ENCODE assay signal across 8 cellular contexts in genomic region chr1:202811296-202812175, GRCh38. TPM values are rescaled to one million over a fixed set of nuclear protein-coding genes. Genes with fewer than 3 reads are reported as not detected.
DNase-seq lines count a peak whose midpoint lies in the region; ATAC-seq and TF ChIP-seq lines count a peak whose summit lies in the region.

No MANE protein-coding gene starts in this region.

- DNase-seq in AG09309 (ENCODE audit: low read depth), result no peak
- peak; percentile 26 for DNase-seq in M059J (ENCODE audit: low read depth)
- peak in 1 of 2 donors; percentile 41 for DNase-seq in activated naive CD4-positive, alpha-beta T cell treated with anti-CD3 and anti-CD28 coated beads, Interleukin-2, amount 50 U/mL, for 72 hours (ENCODE audit: low spot score in 2 of 2)
- DNase-seq in hepatic stellate cell (ENCODE audit: low spot score), result peak; percentile 34
- no peak for DNase-seq in skeletal muscle cell (ENCODE audit: low read depth)

- peak; percentile 7 for ATAC-seq in GM19324 (IDR thresholded peaks at IDR 0.05; ENCODE audit: low FRiP score, unreplicated experiment)
- peak; percentile 0 to 27 for ATAC-seq in activated naive CD4-positive, alpha-beta T cell treated with anti-CD3 and anti-CD28 coated beads, Interleukin-2, amount 50 U/mL, for 72 hours
- no peak for ATAC-seq in HG03095 (IDR thresholded peaks at IDR 0.05; ENCODE audit: unreplicated experiment)
- ATAC-seq in GM18519 (IDR thresholded peaks at IDR 0.05; ENCODE audit: low FRiP score, unreplicated experiment), result no peak

- peak overlapping the region; percentile 81 for H3K4me3 ChIP-seq in AG09309 (ENCODE audit: control insufficient read depth, low read depth, low read length)
- peak overlapping the region; percentile 89 for H3K4me3 ChIP-seq in skeletal muscle cell (ENCODE audit: low read depth, low read length)

- peak overlapping the region; percentile 2 to 94 for H3K27ac Mint-ChIP-seq in activated naive CD4-positive, alpha-beta T cell treated with anti-CD3 and anti-CD28 coated beads, Interleukin-2, amount 50 U/mL, for 72 hours

- TF ChIP-seq CTCF in AG09309 (IDR thresholded peaks at IDR 0.05; ENCODE audit: control insufficient read depth, insufficient read depth, low read depth, low read length, missing control alignments), result no peak

- peaks cover 5 to 6% of the 10 kb centered on the region in 2 donors for H3K36me3 Mint-ChIP-seq in activated naive CD4-positive, alpha-beta T cell treated with anti-CD3 and anti-CD28 coated beads, Interleukin-2, amount 50 U/mL, for 72 hours

- H3K9me3 Mint-ChIP-seq in activated naive CD4-positive, alpha-beta T cell treated with anti-CD3 and anti-CD28 coated beads, Interleukin-2, amount 50 U/mL, for 72 hours, result no peaks in the 10 kb centered on the region

RNA-seq across cellular contexts. Expression of gene PCAT6, which starts 0.8 kb away (rescaled TPM):
- 0.69 TPM in 1 of 2 replicates, not detected in the other for total RNA-seq in M059J (2014; rRNA removed; shearing (Covaris generic))
- 1 to 10 TPM in 1 of 2 donors, not detected in 1; 3.9 TPM for total RNA-seq in activated naive CD4-positive, alpha-beta T cell treated with anti-CD3 and anti-CD28 coated beads, Interleukin-2, amount 50 U/mL, for 72 hours

RNA-seq across cellular contexts. Expression of gene KDM5B, which starts 3.3 kb away (rescaled TPM):
- total RNA-seq in M059J (2014; rRNA removed; shearing (Covaris generic)), result 47.0 and 61.0 TPM in 2 replicates
- 10 to 100 TPM; 47.8 to 82.2 TPM for total RNA-seq in activated naive CD4-positive, alpha-beta T cell treated with anti-CD3 and anti-CD28 coated beads, Interleukin-2, amount 50 U/mL, for 72 hours

Comparison
In these comparisons a context has a peak if more than half of its experiments do, and no peak if none do; other contexts are left out.
1. DNase-seq: peak in M059J (single experiment) and hepatic stellate cell (single experiment); none in AG09309 (single experiment) and skeletal muscle cell (single experiment).
2. ATAC-seq: peak in GM19324 (single experiment) and activated naive CD4-positive, alpha-beta T cell treated with anti-CD3 and anti-CD28 coated beads, Interleukin-2, amount 50 U/mL, for 72 hours (2 of 2); none in HG03095 (single experiment) and GM18519 (single experiment).